ENCODE assay signal across 28 cellular contexts in the genomic region with DNA sequence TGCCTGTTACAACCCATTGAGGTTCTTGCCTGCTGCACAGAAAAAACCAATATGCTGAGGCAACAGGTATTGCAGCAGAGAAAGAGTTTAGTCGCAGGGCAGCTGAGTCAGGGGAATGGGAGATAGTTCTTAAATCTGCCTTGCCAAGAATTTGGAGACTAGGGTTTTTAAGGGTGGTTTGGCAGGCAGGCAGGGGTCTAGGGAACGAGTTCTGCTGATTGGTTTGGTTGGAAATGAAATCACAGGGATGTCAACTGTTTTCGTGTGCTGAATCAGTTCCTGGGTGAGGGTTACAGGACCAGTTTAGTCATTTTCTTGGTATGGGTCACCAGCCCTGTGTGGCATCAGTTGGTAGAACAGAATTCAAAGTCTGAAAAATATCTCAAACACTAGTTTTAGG. TPM values are rescaled to one million over a fixed set of nuclear protein-coding genes. Genes with fewer than 3 reads are reported as not detected.
DNase-seq lines count a peak whose midpoint lies in the region; ATAC-seq, FAIRE-seq and TF ChIP-seq lines count a peak whose summit lies in the region.
"Had no signal": no experiment of that assay in that cellular context is flagged by ENCODE, and none has a peak within 500 bp of the region (broad histone marks: within the 10 kb centered on the region; RNA-seq: fewer than 3 reads in every experiment).

No MANE protein-coding gene starts in this region.

- peak; percentile 29 for DNase-seq in activated naive CD4-positive, alpha-beta T cell treated with anti-CD3 and anti-CD28 coated beads for 36 hours
- no peak for DNase-seq in activated naive CD4-positive, alpha-beta T cell treated with anti-CD3 and anti-CD28 coated beads, Interleukin-2, amount 10 ng/mL, durations not matched to agents 7 days and 5 days
- DNase-seq in GM12892 (ENCODE audit: insufficient read length) (no peak), NCI-H187 treated with DMSO at 0.1 percent for 48 hours (lab: John Stamatoyannopoulos, UW) (no peak)
- peak; percentile 56 for DNase-seq in activated CD4-positive, alpha-beta memory T cell treated with anti-CD3 and anti-CD28 coated beads for 36 hours
- peak; percentile 41 for DNase-seq in stimulated activated CD4-positive, alpha-beta T cell treated with anti-CD3 and anti-CD28 coated beads, Interleukin-1b, Interleukin-23, amount 100 ng/mL, for 48 hours
- DNase-seq: activated CD8-positive, alpha-beta memory T cell treated with anti-CD3 and anti-CD28 coated beads, Interleukin-2, amount 50 U/mL, for 4 hours; activated gamma-delta T cell; amygdala; brain microvascular endothelial cell; cerebellar nuclear complex; dermis blood vessel endothelial cell; DMS153; foreskin fibroblast; Karpas-422; left lung; NCI-H1417; NCI-H2029 treated with DMSO at 0.1 percent for 48 hours; NCI-H526; nephron progenitor cell; PC-9; T-helper 17 cell had no signal

- H3K4me1 Mint-ChIP-seq in activated naive CD4-positive, alpha-beta T cell treated with anti-CD3 and anti-CD28 coated beads for 36 hours (ENCODE audit: low read depth): peaks cover 44% of the 10 kb centered on the region
- H3K4me1 Mint-ChIP-seq in activated naive CD4-positive, alpha-beta T cell treated with anti-CD3 and anti-CD28 coated beads, Interleukin-2, amount 10 ng/mL, durations not matched to agents 7 days and 5 days: no peaks in the 10 kb centered on the region
- peaks cover 48% of the 10 kb centered on the region for H3K4me1 Mint-ChIP-seq in activated CD4-positive, alpha-beta memory T cell treated with anti-CD3 and anti-CD28 coated beads for 36 hours (ENCODE audit: low read depth)
- H3K4me1 Mint-ChIP-seq: nephron progenitor cell had no signal

- peaks cover 22% of the 10 kb centered on the region for H3K36me3 Mint-ChIP-seq in activated naive CD4-positive, alpha-beta T cell treated with anti-CD3 and anti-CD28 coated beads for 36 hours (ENCODE audit: low read depth)
- peaks cover 34% of the 10 kb centered on the region for H3K36me3 Mint-ChIP-seq in activated naive CD4-positive, alpha-beta T cell treated with anti-CD3 and anti-CD28 coated beads, Interleukin-2, amount 10 ng/mL, durations not matched to agents 7 days and 5 days
- H3K36me3 Mint-ChIP-seq in activated CD4-positive, alpha-beta memory T cell treated with anti-CD3 and anti-CD28 coated beads for 36 hours: peaks cover 30% of the 10 kb centered on the region

- POLR2A ChIA-PET in activated CD4-positive, alpha-beta memory T cell treated with anti-CD3 and anti-CD28 coated beads for 36 hours (lab: Charles Lee): no interaction called here

- no peak overlapping the region for H3K27ac Mint-ChIP-seq in activated naive CD4-positive, alpha-beta T cell treated with anti-CD3 and anti-CD28 coated beads for 36 hours
- H3K27ac Mint-ChIP-seq in activated naive CD4-positive, alpha-beta T cell treated with anti-CD3 and anti-CD28 coated beads, Interleukin-2, amount 10 ng/mL, durations not matched to agents 7 days and 5 days: no peak overlapping the region
- peak overlapping the region; percentile 83 for H3K27ac Mint-ChIP-seq in activated CD4-positive, alpha-beta memory T cell treated with anti-CD3 and anti-CD28 coated beads for 36 hours
- H3K27ac Mint-ChIP-seq: memory B cell, nephron progenitor cell, T-helper 17 cell had no signal

- peaks cover 24% of the 10 kb centered on the region for H3K9me3 Mint-ChIP-seq in activated naive CD4-positive, alpha-beta T cell treated with anti-CD3 and anti-CD28 coated beads for 36 hours
- peaks cover 30% of the 10 kb centered on the region for H3K9me3 Mint-ChIP-seq in activated naive CD4-positive, alpha-beta T cell treated with anti-CD3 and anti-CD28 coated beads, Interleukin-2, amount 10 ng/mL, durations not matched to agents 7 days and 5 days
- H3K9me3 Mint-ChIP-seq in activated CD4-positive, alpha-beta memory T cell treated with anti-CD3 and anti-CD28 coated beads for 36 hours: peaks cover 43% of the 10 kb centered on the region

- no peaks in the 10 kb centered on the region for H3K27me3 Mint-ChIP-seq in activated naive CD4-positive, alpha-beta T cell treated with anti-CD3 and anti-CD28 coated beads for 36 hours (ENCODE audit: low read depth)
- H3K27me3 Mint-ChIP-seq in activated naive CD4-positive, alpha-beta T cell treated with anti-CD3 and anti-CD28 coated beads, Interleukin-2, amount 10 ng/mL, durations not matched to agents 7 days and 5 days: no peaks in the 10 kb centered on the region
- no peaks in the 10 kb centered on the region for H3K27me3 Mint-ChIP-seq in activated CD4-positive, alpha-beta memory T cell treated with anti-CD3 and anti-CD28 coated beads for 36 hours
- H3K27me3 Mint-ChIP-seq: memory B cell, T-helper 17 cell had no signal

- TF ChIP-seq POLR2A in GM12892 (IDR thresholded peaks at IDR 0.05; ENCODE audit: low read depth, low read length): no peak

- intact Hi-C loops in activated naive CD4-positive, alpha-beta T cell treated with anti-CD3 and anti-CD28 coated beads for 36 hours (cut with micrococcal nuclease): no loop called here
- intact Hi-C loops in activated CD4-positive, alpha-beta memory T cell treated with anti-CD3 and anti-CD28 coated beads for 36 hours (cut with micrococcal nuclease): loop anchor here (1.0 to 2.0 kb wide), 2 partner anchors 15 to 28 kb away; no protein-coding TSS in a partner anchor

- H3K4me3 Mint-ChIP-seq in activated naive CD4-positive, alpha-beta T cell treated with anti-CD3 and anti-CD28 coated beads for 36 hours: no peak overlapping the region
- no peak overlapping the region for H3K4me3 Mint-ChIP-seq in activated naive CD4-positive, alpha-beta T cell treated with anti-CD3 and anti-CD28 coated beads, Interleukin-2, amount 10 ng/mL, durations not matched to agents 7 days and 5 days
- H3K4me3 Mint-ChIP-seq in activated CD4-positive, alpha-beta memory T cell treated with anti-CD3 and anti-CD28 coated beads for 36 hours: no peak overlapping the region
- H3K4me3 Mint-ChIP-seq: memory B cell, nephron progenitor cell, T-helper 17 cell had no signal

- FAIRE-seq in GM12892 (lab: Jason Lieb, UNC): peak; percentile 44
- FAIRE-seq: H54 had no signal

- CTCF ChIA-PET in activated naive CD4-positive, alpha-beta T cell treated with anti-CD3 and anti-CD28 coated beads for 36 hours (lab: Charles Lee): interaction anchor here (0.6 to 1.5 kb wide), 2 partner anchors 17 to 42 kb away, joined by 4 read pairs; no protein-coding TSS in a partner anchor
- CTCF ChIA-PET in activated naive CD4-positive, alpha-beta T cell treated with anti-CD3 and anti-CD28 coated beads, Interleukin-2, amount 10 ng/mL, durations not matched to agents 7 days and 5 days (lab: Charles Lee): no interaction called here
- CTCF ChIA-PET in activated CD4-positive, alpha-beta memory T cell treated with anti-CD3 and anti-CD28 coated beads for 36 hours (lab: Charles Lee): interaction anchor here (1.0 to 2.4 kb wide), 5 partner anchors 10 to 37 kb away, joined by 3 to 9 read pairs (median 5); no protein-coding TSS in a partner anchor

- ATAC-seq in HG02759 (IDR thresholded peaks at IDR 0.05; ENCODE audit: unreplicated experiment) (no peak), GM21786 (IDR thresholded peaks at IDR 0.05; ENCODE audit: unreplicated experiment) (no peak)
- ATAC-seq: left lung, Right ventricle myocardium inferior, SK-N-SH treated with all-trans-retinoic acid at 6 μM for 48 hours, T-helper 17 cell had no signal

RNA-seq across cellular contexts. Expression of gene PDS5B, which starts 36.6 kb away (rescaled TPM):
- total RNA-seq in activated naive CD4-positive, alpha-beta T cell treated with anti-CD3 and anti-CD28 coated beads for 36 hours: 10 to 100 TPM; 48.0 to 51.6 TPM
- 30.6 TPM for polyA plus RNA-seq in GM12892 (2012; ENCODE audit: missing spikeins)
- total RNA-seq in activated CD4-positive, alpha-beta memory T cell treated with anti-CD3 and anti-CD28 coated beads for 36 hours: 10 to 100 TPM; 59.4 to 61.7 TPM

Comparison
In these comparisons a context has a peak if more than half of its experiments do, and no peak if none do; other contexts are left out.
1. DNase-seq: peak in activated naive CD4-positive, alpha-beta T cell treated with anti-CD3 and anti-CD28 coated beads for 36 hours (single experiment), activated CD4-positive, alpha-beta memory T cell treated with anti-CD3 and anti-CD28 coated beads for 36 hours (single experiment) and stimulated activated CD4-positive, alpha-beta T cell treated with anti-CD3 and anti-CD28 coated beads, Interleukin-1b, Interleukin-23, amount 100 ng/mL, for 48 hours (single experiment); none in activated naive CD4-positive, alpha-beta T cell treated with anti-CD3 and anti-CD28 coated beads, Interleukin-2, amount 10 ng/mL, durations not matched to agents 7 days and 5 days (single experiment), GM12892 (single experiment) and NCI-H187 treated with DMSO at 0.1 percent for 48 hours (single experiment).